In the genomic region with DNA sequence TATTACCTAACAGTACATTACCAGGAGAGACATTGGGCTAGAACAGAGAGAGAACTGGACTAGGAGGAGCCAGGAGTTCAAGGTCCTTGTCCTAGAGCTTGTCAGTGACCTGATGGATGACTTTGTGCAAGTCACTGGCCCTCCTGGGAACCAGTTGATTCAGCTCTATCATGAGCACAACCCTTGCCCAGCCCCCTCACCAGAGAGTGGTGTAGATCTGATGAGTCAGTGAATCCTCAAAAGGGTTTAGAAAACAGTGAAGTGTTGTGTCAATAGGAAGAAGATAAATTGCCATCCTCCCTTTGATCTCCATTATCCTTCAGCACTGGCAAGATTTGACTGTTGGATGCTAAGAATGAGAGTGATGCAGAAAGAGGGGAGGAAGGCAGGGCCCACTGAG, we compare ENCODE assay signal across 1 cellular context.
TF ChIP-seq lines count a peak whose summit lies in the region.

No MANE protein-coding gene starts in this region.

TF ChIP-seq in HepG2, 621 proteins besides CTCF, POLR2A, EP300 and RAD21 (continued from another document):
- TF ChIP-seq, protein P1, sequence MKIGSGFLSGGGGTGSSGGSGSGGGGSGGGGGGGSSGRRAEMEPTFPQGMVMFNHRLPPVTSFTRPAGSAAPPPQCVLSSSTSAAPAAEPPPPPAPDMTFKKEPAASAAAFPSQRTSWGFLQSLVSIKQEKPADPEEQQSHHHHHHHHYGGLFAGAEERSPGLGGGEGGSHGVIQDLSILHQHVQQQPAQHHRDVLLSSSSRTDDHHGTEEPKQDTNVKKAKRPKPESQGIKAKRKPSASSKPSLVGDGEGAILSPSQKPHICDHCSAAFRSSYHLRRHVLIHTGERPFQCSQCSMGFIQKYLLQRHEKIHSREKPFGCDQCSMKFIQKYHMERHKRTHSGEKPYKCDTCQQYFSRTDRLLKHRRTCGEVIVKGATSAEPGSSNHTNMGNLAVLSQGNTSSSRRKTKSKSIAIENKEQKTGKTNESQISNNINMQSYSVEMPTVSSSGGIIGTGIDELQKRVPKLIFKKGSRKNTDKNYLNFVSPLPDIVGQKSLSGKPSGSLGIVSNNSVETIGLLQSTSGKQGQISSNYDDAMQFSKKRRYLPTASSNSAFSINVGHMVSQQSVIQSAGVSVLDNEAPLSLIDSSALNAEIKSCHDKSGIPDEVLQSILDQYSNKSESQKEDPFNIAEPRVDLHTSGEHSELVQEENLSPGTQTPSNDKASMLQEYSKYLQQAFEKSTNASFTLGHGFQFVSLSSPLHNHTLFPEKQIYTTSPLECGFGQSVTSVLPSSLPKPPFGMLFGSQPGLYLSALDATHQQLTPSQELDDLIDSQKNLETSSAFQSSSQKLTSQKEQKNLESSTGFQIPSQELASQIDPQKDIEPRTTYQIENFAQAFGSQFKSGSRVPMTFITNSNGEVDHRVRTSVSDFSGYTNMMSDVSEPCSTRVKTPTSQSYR (CRISPR knock-in tag; IDR thresholded peaks at IDR 0.05; ENCODE audit: borderline replicate concordance): peak; percentile 68; the same call in 1 of the 2 replicates
- TF ChIP-seq HOXA7 (CRISPR knock-in tag; IDR thresholded peaks at IDR 0.05): no peak
- TF ChIP-seq SETDB1 (CRISPR knock-in tag; IDR thresholded peaks at IDR 0.05; ENCODE audit: borderline replicate concordance): no peak
- TF ChIP-seq ZNF775 (CRISPR knock-in tag; IDR thresholded peaks at IDR 0.05; ENCODE audit: borderline replicate concordance): no peak
- TF ChIP-seq KLF16 (CRISPR knock-in tag; IDR thresholded peaks at IDR 0.05): no peak
- no peak for TF ChIP-seq MEF2D (CRISPR knock-in tag; IDR thresholded peaks at IDR 0.05)
- TF ChIP-seq ZSCAN20 (CRISPR knock-in tag; IDR thresholded peaks at IDR 0.05; ENCODE audit: borderline replicate concordance): no peak
- peak; percentile 93 to 96 for TF ChIP-seq MAFK (conservative IDR thresholded peaks at IDR 0.05 in 1 of 2, IDR thresholded peaks at IDR 0.05 in 1 of 2; ENCODE audit: low read length in 2 of 2)
- TF ChIP-seq CCAR2 (optimal IDR thresholded peaks at IDR 0.05; ENCODE audit: low read depth, low read length): no peak
- TF ChIP-seq ZNF451 (CRISPR knock-in tag; IDR thresholded peaks at IDR 0.05): no peak
- TF ChIP-seq, protein P2, sequence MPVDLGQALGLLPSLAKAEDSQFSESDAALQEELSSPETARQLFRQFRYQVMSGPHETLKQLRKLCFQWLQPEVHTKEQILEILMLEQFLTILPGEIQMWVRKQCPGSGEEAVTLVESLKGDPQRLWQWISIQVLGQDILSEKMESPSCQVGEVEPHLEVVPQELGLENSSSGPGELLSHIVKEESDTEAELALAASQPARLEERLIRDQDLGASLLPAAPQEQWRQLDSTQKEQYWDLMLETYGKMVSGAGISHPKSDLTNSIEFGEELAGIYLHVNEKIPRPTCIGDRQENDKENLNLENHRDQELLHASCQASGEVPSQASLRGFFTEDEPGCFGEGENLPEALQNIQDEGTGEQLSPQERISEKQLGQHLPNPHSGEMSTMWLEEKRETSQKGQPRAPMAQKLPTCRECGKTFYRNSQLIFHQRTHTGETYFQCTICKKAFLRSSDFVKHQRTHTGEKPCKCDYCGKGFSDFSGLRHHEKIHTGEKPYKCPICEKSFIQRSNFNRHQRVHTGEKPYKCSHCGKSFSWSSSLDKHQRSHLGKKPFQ (CRISPR knock-in tag; IDR thresholded peaks at IDR 0.05; ENCODE audit: insufficient replicate concordance): no peak
- TF ChIP-seq NR1H2 (CRISPR knock-in tag; IDR thresholded peaks at IDR 0.05; ENCODE audit: borderline replicate concordance, low read depth): no peak
- TF ChIP-seq NCOR1 (IDR thresholded peaks at IDR 0.05; ENCODE audit: borderline replicate concordance, low read length): peak; percentile 49; the same call in 1 of the 2 replicates
- TF ChIP-seq, protein P3, sequence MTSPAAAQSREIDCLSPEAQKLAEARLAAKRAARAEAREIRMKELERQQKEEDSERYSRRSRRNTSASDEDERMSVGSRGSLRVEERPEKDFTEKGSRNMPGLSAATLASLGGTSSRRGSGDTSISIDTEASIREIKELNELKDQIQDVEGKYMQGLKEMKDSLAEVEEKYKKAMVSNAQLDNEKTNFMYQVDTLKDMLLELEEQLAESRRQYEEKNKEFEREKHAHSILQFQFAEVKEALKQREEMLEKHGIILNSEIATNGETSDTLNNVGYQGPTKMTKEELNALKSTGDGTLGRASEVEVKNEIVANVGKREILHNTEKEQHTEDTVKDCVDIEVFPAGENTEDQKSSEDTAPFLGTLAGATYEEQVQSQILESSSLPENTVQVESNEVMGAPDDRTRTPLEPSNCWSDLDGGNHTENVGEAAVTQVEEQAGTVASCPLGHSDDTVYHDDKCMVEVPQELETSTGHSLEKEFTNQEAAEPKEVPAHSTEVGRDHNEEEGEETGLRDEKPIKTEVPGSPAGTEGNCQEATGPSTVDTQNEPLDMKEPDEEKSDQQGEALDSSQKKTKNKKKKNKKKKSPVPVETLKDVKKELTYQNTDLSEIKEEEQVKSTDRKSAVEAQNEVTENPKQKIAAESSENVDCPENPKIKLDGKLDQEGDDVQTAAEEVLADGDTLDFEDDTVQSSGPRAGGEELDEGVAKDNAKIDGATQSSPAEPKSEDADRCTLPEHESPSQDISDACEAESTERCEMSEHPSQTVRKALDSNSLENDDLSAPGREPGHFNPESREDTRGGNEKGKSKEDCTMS (CRISPR knock-in tag; conservative IDR thresholded peaks at IDR 0.05): no peak
- TF ChIP-seq, protein P4, sequence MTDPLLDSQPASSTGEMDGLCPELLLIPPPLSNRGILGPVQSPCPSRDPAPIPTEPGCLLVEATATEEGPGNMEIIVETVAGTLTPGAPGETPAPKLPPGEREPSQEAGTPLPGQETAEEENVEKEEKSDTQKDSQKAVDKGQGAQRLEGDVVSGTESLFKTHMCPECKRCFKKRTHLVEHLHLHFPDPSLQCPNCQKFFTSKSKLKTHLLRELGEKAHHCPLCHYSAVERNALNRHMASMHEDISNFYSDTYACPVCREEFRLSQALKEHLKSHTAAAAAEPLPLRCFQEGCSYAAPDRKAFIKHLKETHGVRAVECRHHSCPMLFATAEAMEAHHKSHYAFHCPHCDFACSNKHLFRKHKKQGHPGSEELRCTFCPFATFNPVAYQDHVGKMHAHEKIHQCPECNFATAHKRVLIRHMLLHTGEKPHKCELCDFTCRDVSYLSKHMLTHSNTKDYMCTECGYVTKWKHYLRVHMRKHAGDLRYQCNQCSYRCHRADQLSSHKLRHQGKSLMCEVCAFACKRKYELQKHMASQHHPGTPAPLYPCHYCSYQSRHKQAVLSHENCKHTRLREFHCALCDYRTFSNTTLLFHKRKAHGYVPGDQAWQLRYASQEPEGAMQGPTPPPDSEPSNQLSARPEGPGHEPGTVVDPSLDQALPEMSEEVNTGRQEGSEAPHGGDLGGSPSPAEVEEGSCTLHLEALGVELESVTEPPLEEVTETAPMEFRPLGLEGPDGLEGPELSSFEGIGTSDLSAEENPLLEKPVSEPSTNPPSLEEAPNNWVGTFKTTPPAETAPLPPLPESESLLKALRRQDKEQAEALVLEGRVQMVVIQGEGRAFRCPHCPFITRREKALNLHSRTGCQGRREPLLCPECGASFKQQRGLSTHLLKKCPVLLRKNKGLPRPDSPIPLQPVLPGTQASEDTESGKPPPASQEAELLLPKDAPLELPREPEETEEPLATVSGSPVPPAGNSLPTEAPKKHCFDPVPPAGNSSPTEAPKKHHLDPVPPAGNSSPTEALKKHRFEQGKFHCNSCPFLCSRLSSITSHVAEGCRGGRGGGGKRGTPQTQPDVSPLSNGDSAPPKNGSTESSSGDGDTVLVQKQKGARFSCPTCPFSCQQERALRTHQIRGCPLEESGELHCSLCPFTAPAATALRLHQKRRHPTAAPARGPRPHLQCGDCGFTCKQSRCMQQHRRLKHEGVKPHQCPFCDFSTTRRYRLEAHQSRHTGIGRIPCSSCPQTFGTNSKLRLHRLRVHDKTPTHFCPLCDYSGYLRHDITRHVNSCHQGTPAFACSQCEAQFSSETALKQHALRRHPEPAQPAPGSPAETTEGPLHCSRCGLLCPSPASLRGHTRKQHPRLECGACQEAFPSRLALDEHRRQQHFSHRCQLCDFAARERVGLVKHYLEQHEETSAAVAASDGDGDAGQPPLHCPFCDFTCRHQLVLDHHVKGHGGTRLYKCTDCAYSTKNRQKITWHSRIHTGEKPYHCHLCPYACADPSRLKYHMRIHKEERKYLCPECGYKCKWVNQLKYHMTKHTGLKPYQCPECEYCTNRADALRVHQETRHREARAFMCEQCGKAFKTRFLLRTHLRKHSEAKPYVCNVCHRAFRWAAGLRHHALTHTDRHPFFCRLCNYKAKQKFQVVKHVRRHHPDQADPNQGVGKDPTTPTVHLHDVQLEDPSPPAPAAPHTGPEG (CRISPR knock-in tag; IDR thresholded peaks at IDR 0.05): no peak
- TF ChIP-seq ZNF616 (CRISPR knock-in tag; IDR thresholded peaks at IDR 0.05; ENCODE audit: low read depth): no peak
- no peak for TF ChIP-seq ATRX (CRISPR knock-in tag; IDR thresholded peaks at IDR 0.05; ENCODE audit: borderline replicate concordance)
- TF ChIP-seq, protein P5, sequence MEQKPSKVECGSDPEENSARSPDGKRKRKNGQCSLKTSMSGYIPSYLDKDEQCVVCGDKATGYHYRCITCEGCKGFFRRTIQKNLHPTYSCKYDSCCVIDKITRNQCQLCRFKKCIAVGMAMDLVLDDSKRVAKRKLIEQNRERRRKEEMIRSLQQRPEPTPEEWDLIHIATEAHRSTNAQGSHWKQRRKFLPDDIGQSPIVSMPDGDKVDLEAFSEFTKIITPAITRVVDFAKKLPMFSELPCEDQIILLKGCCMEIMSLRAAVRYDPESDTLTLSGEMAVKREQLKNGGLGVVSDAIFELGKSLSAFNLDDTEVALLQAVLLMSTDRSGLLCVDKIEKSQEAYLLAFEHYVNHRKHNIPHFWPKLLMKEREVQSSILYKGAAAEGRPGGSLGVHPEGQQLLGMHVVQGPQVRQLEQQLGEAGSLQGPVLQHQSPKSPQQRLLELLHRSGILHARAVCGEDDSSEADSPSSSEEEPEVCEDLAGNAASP (CRISPR knock-in tag; IDR thresholded peaks at IDR 0.05; ENCODE audit: borderline replicate concordance): no peak
- 0 out of 2 replicates have a peak, but pooled peaks have one; percentile 63 for TF ChIP-seq MEIS2 (CRISPR knock-in tag; IDR thresholded peaks at IDR 0.05)
- TF ChIP-seq TGIF2 (CRISPR knock-in tag; IDR thresholded peaks at IDR 0.05): no peak
- no peak for TF ChIP-seq SATB2 (CRISPR knock-in tag; IDR thresholded peaks at IDR 0.05)
- TF ChIP-seq, protein P6, sequence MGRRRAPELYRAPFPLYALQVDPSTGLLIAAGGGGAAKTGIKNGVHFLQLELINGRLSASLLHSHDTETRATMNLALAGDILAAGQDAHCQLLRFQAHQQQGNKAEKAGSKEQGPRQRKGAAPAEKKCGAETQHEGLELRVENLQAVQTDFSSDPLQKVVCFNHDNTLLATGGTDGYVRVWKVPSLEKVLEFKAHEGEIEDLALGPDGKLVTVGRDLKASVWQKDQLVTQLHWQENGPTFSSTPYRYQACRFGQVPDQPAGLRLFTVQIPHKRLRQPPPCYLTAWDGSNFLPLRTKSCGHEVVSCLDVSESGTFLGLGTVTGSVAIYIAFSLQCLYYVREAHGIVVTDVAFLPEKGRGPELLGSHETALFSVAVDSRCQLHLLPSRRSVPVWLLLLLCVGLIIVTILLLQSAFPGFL (CRISPR knock-in tag; IDR thresholded peaks at IDR 0.05): no peak
- peak; percentile 53 for TF ChIP-seq FOXA3 (CRISPR knock-in tag; IDR thresholded peaks at IDR 0.05)
- TF ChIP-seq ETV5 (CRISPR knock-in tag; IDR thresholded peaks at IDR 0.05; ENCODE audit: borderline replicate concordance): no peak
- TF ChIP-seq ZNF256 (CRISPR knock-in tag; conservative IDR thresholded peaks at IDR 0.05): no peak
- 0 out of 2 replicates have a peak, but pooled peaks have one; percentile 20 for TF ChIP-seq ZNF792 (CRISPR knock-in tag; IDR thresholded peaks at IDR 0.05)
- TF ChIP-seq, protein P7, sequence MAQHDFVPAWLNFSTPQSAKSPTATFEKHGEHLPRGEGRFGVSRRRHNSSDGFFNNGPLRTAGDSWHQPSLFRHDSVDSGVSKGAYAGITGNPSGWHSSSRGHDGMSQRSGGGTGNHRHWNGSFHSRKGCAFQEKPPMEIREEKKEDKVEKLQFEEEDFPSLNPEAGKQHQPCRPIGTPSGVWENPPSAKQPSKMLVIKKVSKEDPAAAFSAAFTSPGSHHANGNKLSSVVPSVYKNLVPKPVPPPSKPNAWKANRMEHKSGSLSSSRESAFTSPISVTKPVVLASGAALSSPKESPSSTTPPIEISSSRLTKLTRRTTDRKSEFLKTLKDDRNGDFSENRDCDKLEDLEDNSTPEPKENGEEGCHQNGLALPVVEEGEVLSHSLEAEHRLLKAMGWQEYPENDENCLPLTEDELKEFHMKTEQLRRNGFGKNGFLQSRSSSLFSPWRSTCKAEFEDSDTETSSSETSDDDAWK (CRISPR knock-in tag; IDR thresholded peaks at IDR 0.05): no peak
- no peak for TF ChIP-seq ZNF720 (CRISPR knock-in tag; IDR thresholded peaks at IDR 0.05)
- no peak for TF ChIP-seq SOX13 (IDR thresholded peaks at IDR 0.05)
- TF ChIP-seq SOX13 (CRISPR knock-in tag; conservative IDR thresholded peaks at IDR 0.05 in 1 of 2, IDR thresholded peaks at IDR 0.05 in 1 of 2): peak in 1 of 2 experiments; percentile 55; a peak in 2 of 4 replicates
- TF ChIP-seq ZNF383 (CRISPR knock-in tag; IDR thresholded peaks at IDR 0.05; ENCODE audit: borderline replicate concordance): no peak
